23 cellular contexts compared by ENCODE assay signal in the genomic region with DNA sequence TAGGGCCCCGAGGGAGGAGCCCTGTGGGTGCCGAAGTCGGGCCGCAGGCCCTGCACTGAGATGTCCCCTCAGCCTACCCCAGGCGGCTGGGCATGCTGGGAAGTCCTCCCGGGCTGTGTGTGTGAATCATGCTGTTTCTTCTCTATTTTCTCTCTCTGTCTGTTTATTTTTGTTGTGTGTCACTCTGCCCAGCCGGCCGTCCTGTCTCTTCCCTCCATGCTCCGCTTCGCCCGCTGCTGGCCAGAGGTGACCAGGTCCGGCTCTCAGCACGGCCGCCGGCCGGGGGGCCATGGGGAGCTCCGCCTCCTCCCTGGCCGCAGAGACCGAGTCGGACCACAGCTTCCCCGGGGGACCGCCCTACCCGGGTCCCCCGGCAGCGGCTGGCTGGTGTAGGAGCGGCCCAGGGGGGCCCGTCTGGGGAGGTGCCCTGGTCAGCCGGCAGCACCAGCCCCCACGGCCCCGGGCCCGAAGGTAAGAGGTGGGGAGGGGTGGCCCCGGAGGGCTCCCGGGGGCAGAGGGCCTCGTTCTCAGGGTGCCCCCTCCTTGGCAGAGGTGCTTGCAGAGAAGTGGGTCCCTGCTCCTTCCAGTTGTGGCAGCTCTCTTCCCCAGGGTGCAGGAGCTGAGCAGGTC. TPM values are rescaled to one million over a fixed set of nuclear protein-coding genes. Genes with fewer than 3 reads are reported as not detected.
DNase-seq lines count a peak whose midpoint lies in the region; TF ChIP-seq lines count a peak whose summit lies in the region.
"Had no signal": no experiment of that assay in that cellular context is flagged by ENCODE, and none has a peak within 500 bp of the region (broad histone marks: within the 10 kb centered on the region; RNA-seq: fewer than 3 reads in every experiment).

No MANE protein-coding gene starts in this region.

- H3K4me2 ChIP-seq in fibroblast of lung (ENCODE audit: extremely low read depth, insufficient read depth, low read length): no peak overlapping the region
- H3K4me2 ChIP-seq in skeletal muscle satellite cell (ENCODE audit: low read length): peak overlapping the region; percentile 39

- H3K4me3 ChIP-seq in WI38 (ENCODE audit: low read depth, low read length): peak overlapping the region; percentile 29; the same call in 1 of the 2 replicates
- H3K4me3 ChIP-seq in fibroblast of lung (replicated peaks in 1 of 4; ENCODE audit: control extremely low read depth in 1 of 4, insufficient read depth in 1 of 4, low read depth in 3 of 4, low read length in 4 of 4): no peak overlapping the region
- H3K4me3 ChIP-seq in skeletal muscle satellite cell (ENCODE audit: low read length): no peak overlapping the region
- H3K4me3 ChIP-seq: dorsolateral prefrontal cortex had no signal

- no peaks in the 10 kb centered on the region for H3K27me3 ChIP-seq in fibroblast of lung (ENCODE audit: control insufficient read depth, insufficient read depth, low read length)
- no peaks in the 10 kb centered on the region for H3K27me3 ChIP-seq in skeletal muscle satellite cell (ENCODE audit: control insufficient read depth, insufficient read depth, low read length)
- H3K27me3 ChIP-seq: dorsolateral prefrontal cortex had no signal

- H3K36me3 ChIP-seq in fibroblast of lung (ENCODE audit: control insufficient read depth, insufficient read depth, low read length): peaks cover 24% of the 10 kb centered on the region
- peaks cover 21% of the 10 kb centered on the region for H3K36me3 ChIP-seq in skeletal muscle satellite cell (ENCODE audit: insufficient read depth, low read length)

- H3K9ac ChIP-seq in fibroblast of lung (ENCODE audit: insufficient read depth, low read length) (no peak overlapping the region), skeletal muscle satellite cell (ENCODE audit: low read depth, low read length) (peak overlapping the region; percentile 32)

- TF ChIP-seq CTCF in WI38 (IDR thresholded peaks at IDR 0.05; ENCODE audit: low read depth, low read length) (peak; percentile 27), fibroblast of lung (conservative IDR thresholded peaks at IDR 0.05 in 1 of 2, IDR thresholded peaks at IDR 0.05 in 1 of 2; ENCODE audit: low read depth in 1 of 2, low read length in 2 of 2) (peak in 1 of 2 donors; percentile 32)

- no peaks in the 10 kb centered on the region for H4K20me1 ChIP-seq in fibroblast of lung (ENCODE audit: control insufficient read depth, extremely low read depth, insufficient read depth, low read length)

- peaks cover 77% of the 10 kb centered on the region for H3K79me2 ChIP-seq in fibroblast of lung (ENCODE audit: control insufficient read depth, insufficient read depth, low read length)

- no peaks in the 10 kb centered on the region for H3K9me3 ChIP-seq in fibroblast of lung (ENCODE audit: control insufficient read depth, insufficient read depth, low read depth, low read length)
- H3K9me3 ChIP-seq in skeletal muscle satellite cell (replicated peaks; ENCODE audit: low read length): no peaks in the 10 kb centered on the region

- DNase-seq in HCEC 1CT: peak; percentile 57
- peak; percentile 79 to 81 for DNase-seq in fibroblast of lung (ENCODE audit: low read depth in 2 of 2)
- no peak for DNase-seq in OCI-M2 (lab: John Stamatoyannopoulos, UW; ENCODE audit: unreplicated experiment)
- no peak for DNase-seq in stimulated activated CD8-positive, alpha-beta memory T cell treated with anti-CD3 and anti-CD28 coated beads, Interleukin-4, amount 100 ng/mL, for 48 hours
- no peak for DNase-seq in occipital lobe (lab: John Stamatoyannopoulos, UW)
- DNase-seq: activated CD4-positive, alpha-beta T cell treated with anti-CD3 and anti-CD28 coated beads for 48 hours; activated gamma-delta T cell treated with Interleukin-2 at 50 U/mL for 16 hours; aorta; DMS53; dorsolateral prefrontal cortex; glutamatergic neuron; immature natural killer cell; NCI-H1436 treated with DMSO at 0.1 percent for 48 hours; NCI-H226; posterior cingulate gyrus; small intestine; stimulated activated CD4-positive, alpha-beta T cell treated with anti-CD3 and anti-CD28 coated beads, Interleukin-4, amount 100 ng/mL, for 24 hours had no signal

- no peak overlapping the region for H2AFZ ChIP-seq in fibroblast of lung (ENCODE audit: low read length)

- H3K4me1 ChIP-seq in fibroblast of lung (ENCODE audit: control insufficient read depth, extremely low read depth, insufficient read depth, low read length) (peaks cover 5% of the 10 kb centered on the region), skeletal muscle satellite cell (ENCODE audit: control insufficient read depth, insufficient read depth, low read length) (peaks cover 33% of the 10 kb centered on the region)

- peak overlapping the region; percentile 38 for H3K27ac ChIP-seq in fibroblast of lung (ENCODE audit: insufficient read depth, low read length)
- H3K27ac ChIP-seq: C4-2B, epithelial cell of prostate had no signal

RNA-seq across cellular contexts. Expression of a gene that starts 12.5 kb away (rescaled TPM):
- total RNA-seq in fibroblast of lung (16.4 and 21.3 TPM in 2 replicates), occipital lobe (10.3 TPM)
- 4.1 and 7.8 TPM in 2 replicates for polyA plus RNA-seq in fibroblast of lung
- polyA plus RNA-seq in fibroblast of lung (2012): 11.5 and 21.2 TPM in 2 replicates
- 9.6 and 15.3 TPM in 2 replicates for polyA minus RNA-seq in fibroblast of lung (ENCODE audit: low replicate concordance)
- 48.9 and 51.5 TPM in 2 replicates for total RNA-seq in skeletal muscle satellite cell (2012; rRNA removed)

RNA-seq across cellular contexts. Expression of a gene that starts 20.2 kb away (rescaled TPM):
- total RNA-seq in fibroblast of lung (not detected in 2 replicates), occipital lobe (not detected)
- not detected in 2 replicates for polyA plus RNA-seq in fibroblast of lung
- polyA plus RNA-seq in fibroblast of lung (2012): not detected in 2 replicates
- not detected in 2 replicates for polyA minus RNA-seq in fibroblast of lung (ENCODE audit: low replicate concordance)
- total RNA-seq in skeletal muscle satellite cell (2012; rRNA removed): not detected in 2 replicates
- total RNA-seq: aorta, lower leg skin, temporal lobe had no signal
- polyA plus RNA-seq: immature natural killer cell, small intestine had no signal

RNA-seq across cellular contexts. Expression of a gene that starts 26.8 kb away (rescaled TPM):
- 2.1 and 3.3 TPM in 2 replicates for total RNA-seq in fibroblast of lung
- polyA plus RNA-seq in fibroblast of lung: 0.34 and 0.66 TPM in 2 replicates
- 1.0 and 1.5 TPM in 2 replicates for polyA plus RNA-seq in fibroblast of lung (2012)
- polyA minus RNA-seq in fibroblast of lung (ENCODE audit: low replicate concordance): 0.30 and 0.63 TPM in 2 replicates
- 0.44 and 1.8 TPM in 2 replicates for total RNA-seq in skeletal muscle satellite cell (2012; rRNA removed)
- total RNA-seq in occipital lobe: 0.31 TPM

RNA-seq across cellular contexts. Expression of a gene that starts 29.8 kb away (rescaled TPM):
- total RNA-seq in fibroblast of lung: 20.5 and 22.3 TPM in 2 replicates
- polyA plus RNA-seq in fibroblast of lung: 11.2 and 13.0 TPM in 2 replicates
- polyA plus RNA-seq in fibroblast of lung (2012): 14.7 and 21.0 TPM in 2 replicates
- 26.8 and 47.5 TPM in 2 replicates for polyA minus RNA-seq in fibroblast of lung (ENCODE audit: low replicate concordance)
- 16.0 and 22.7 TPM in 2 replicates for total RNA-seq in skeletal muscle satellite cell (2012; rRNA removed)
- 18.1 TPM for total RNA-seq in occipital lobe

RNA-seq across cellular contexts. Expression of a gene that starts 49.9 kb away (rescaled TPM):
- total RNA-seq in fibroblast of lung: 9.8 and 11.6 TPM in 2 replicates
- polyA plus RNA-seq in fibroblast of lung: 3.2 and 3.7 TPM in 2 replicates
- polyA plus RNA-seq in fibroblast of lung (2012): 8.3 and 10.1 TPM in 2 replicates
- 6.1 and 9.7 TPM in 2 replicates for polyA minus RNA-seq in fibroblast of lung (ENCODE audit: low replicate concordance)
- total RNA-seq in skeletal muscle satellite cell (2012; rRNA removed): 13.2 and 14.6 TPM in 2 replicates
- total RNA-seq in occipital lobe: 24.2 TPM

Comparison
In these comparisons a context has a peak if more than half of its experiments do, and no peak if none do; other contexts are left out.
1. DNase-seq: peak in HCEC 1CT (single experiment) and fibroblast of lung (2 of 2); none in OCI-M2 (single experiment), stimulated activated CD8-positive, alpha-beta memory T cell treated with anti-CD3 and anti-CD28 coated beads, Interleukin-4, amount 100 ng/mL, for 48 hours (single experiment) and occipital lobe (single experiment).